ENCODE assay signal across 20 cellular contexts in the genomic region with DNA sequence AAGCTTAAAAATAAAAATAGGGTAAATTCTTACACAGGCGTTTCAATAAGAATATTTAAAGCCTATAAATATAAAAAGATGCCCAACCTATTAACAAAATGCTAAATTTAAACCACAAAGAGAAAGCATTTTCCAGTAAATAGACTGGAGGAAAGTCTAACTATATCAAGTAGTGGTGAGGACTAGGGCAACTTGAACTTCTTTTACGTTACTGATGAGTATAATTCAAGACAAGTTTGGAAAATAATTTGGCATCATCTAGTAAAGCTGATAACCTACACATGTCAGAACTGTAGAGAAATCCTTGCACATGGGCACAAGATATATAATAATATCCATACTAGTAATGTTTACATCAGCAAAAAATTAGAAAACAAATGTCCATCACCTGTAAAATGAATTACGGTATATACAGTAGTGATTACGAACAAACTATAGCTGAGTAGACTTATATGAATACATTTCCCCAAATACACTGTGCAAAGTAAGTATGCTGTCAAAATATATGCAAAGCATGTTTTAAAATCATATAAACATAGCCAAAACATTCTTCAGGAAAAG. TPM values are rescaled to one million over a fixed set of nuclear protein-coding genes. Genes with fewer than 3 reads are reported as not detected.
DNase-seq lines count a peak whose midpoint lies in the region; ATAC-seq, FAIRE-seq and TF ChIP-seq lines count a peak whose summit lies in the region.
"Had no signal": no experiment of that assay in that cellular context is flagged by ENCODE, and none has a peak within 500 bp of the region (broad histone marks: within the 10 kb centered on the region; RNA-seq: fewer than 3 reads in every experiment).

No MANE protein-coding gene starts in this region.

- H4K20me1 ChIP-seq in K562 (replicated peaks; ENCODE audit: control insufficient read depth, insufficient read depth, low read length) (no peaks in the 10 kb centered on the region), GM23248 (ENCODE audit: insufficient read depth) (no peaks in the 10 kb centered on the region)
- H4K20me1 ChIP-seq: BLaER1 treated with 17β-estradiol and CSF1 and Interleukin-3, amounts not matched to agents 10 nM and 100 nM had no signal

- H3F3A ChIP-seq in GM23248 (ENCODE audit: insufficient read depth) = peaks cover 28% of the 10 kb centered on the region

- DNase-seq in A549 (ENCODE audit: low read depth in 1 of 2, low spot score in 1 of 2) (no peak), K562 (ENCODE audit: extremely low read depth in 1 of 4, low spot score in 3 of 4) (no peak), occipital lobe (lab: John Stamatoyannopoulos, UW) (no peak), GM23248 (no peak)
- DNase-seq: 8988T; AML-193; Caco-2; Calu3; CD4-positive, alpha-beta T cell; CD8-positive, alpha-beta T cell; DMS79 treated with DMSO at 0.1 percent for 48 hours; GF-D8 had no signal

- H3K9me3 ChIP-seq in A549 = peaks cover 29% of the 10 kb centered on the region
- H3K9me3 ChIP-seq in HEK293 (ENCODE audit: control insufficient read depth, insufficient read depth, low read depth, low read length) = no peaks in the 10 kb centered on the region
- peaks cover 32% of the 10 kb centered on the region for H3K9me3 ChIP-seq in K562 (replicated peaks; ENCODE audit: control insufficient read depth, insufficient read depth, low read depth, low read length)
- no peaks in the 10 kb centered on the region for H3K9me3 ChIP-seq in GM23248 (ENCODE audit: low read depth)

- TF ChIP-seq RAD21 in A549 (conservative IDR thresholded peaks at IDR 0.05 in 1 of 2, IDR thresholded peaks at IDR 0.05 in 1 of 2) = no peak
- no peak for TF ChIP-seq RAD21 in K562 (CRISPR knock-in tag; conservative IDR thresholded peaks at IDR 0.05 in 1 of 2, IDR thresholded peaks at IDR 0.05 in 1 of 2)

- H3K36me3 ChIP-seq in HEK293 (ENCODE audit: control insufficient read depth in 2 of 2, insufficient read depth in 1 of 2, low read length in 2 of 2) (no peaks in the 10 kb centered on the region), K562 (ENCODE audit: control insufficient read depth, insufficient read depth, low read length) (peaks cover 32% of the 10 kb centered on the region), GM23248 (ENCODE audit: low read depth) (no peaks in the 10 kb centered on the region)
- H3K36me3 ChIP-seq: BLaER1 treated with 17β-estradiol and CSF1 and Interleukin-3, amounts not matched to agents 10 nM and 100 nM had no signal

- 45% methylated on average over 4 of the region's 4 CpGs for WGBS in A549 (ENCODE audit: missing lambda C conversion rate)
- 94% methylated on average over 4 of the region's 4 CpGs for WGBS in K562 (ENCODE audit: insufficient coverage, low coverage, missing lambda C conversion rate)
- WGBS in GM23248 (ENCODE audit: low coverage in 1 of 2, low lambda C conversion rate in 2 of 2, missing lambda C conversion rate in 2 of 2), 2 experiments = 78 to 88% methylated on average over 4 of the region's 4 CpGs

- no peaks in the 10 kb centered on the region for H3K9me1 ChIP-seq in K562 (ENCODE audit: control insufficient read depth, insufficient read depth, low read length)

- CTCF ChIA-PET in A549 (lab: Yijun Ruan, JAX) = no interaction called here
- CTCF ChIA-PET in HEK293 (lab: Yijun Ruan, JAX) = interaction anchor here (1.0 kb wide), 1 partner anchor 246 kb away, joined by 3 read pairs; no protein-coding TSS in a partner anchor
- CTCF ChIA-PET in K562 (lab: Yijun Ruan, JAX; ENCODE audit: low intra/inter-chr PET ratio) = no interaction called here

- TF ChIP-seq CTCF in A549 (IDR thresholded peaks at IDR 0.05) (no peak), HEK293 (tag by site-specific recombination; IDR thresholded peaks at IDR 0.05) (no peak), K562 (IDR thresholded peaks at IDR 0.05 in 2 of 3, conservative IDR thresholded peaks at IDR 0.05 in 1 of 3; ENCODE audit: insufficient read depth in 2 of 3, low read depth in 1 of 3, low read length in 3 of 3) (no peak)

- in situ Hi-C loops in K562 (cut with MboI) = no loop called here
- in situ Hi-C loops in GM23248 (cut with MboI) = no loop called here

- H3K4me2 ChIP-seq in A549 = no peak overlapping the region
- no peak overlapping the region for H3K4me2 ChIP-seq in K562 (ENCODE audit: insufficient read depth, low read length)
- H3K4me2 ChIP-seq in GM23248 (ENCODE audit: unreplicated experiment) = no peak overlapping the region
- H3K4me2 ChIP-seq: BLaER1 treated with 17β-estradiol and CSF1 and Interleukin-3, amounts not matched to agents 10 nM and 100 nM had no signal

- H3K79me2 ChIP-seq in K562 (ENCODE audit: control insufficient read depth, insufficient read depth, low read length) = no peaks in the 10 kb centered on the region
- H3K79me2 ChIP-seq in GM23248 (ENCODE audit: insufficient read depth) = no peaks in the 10 kb centered on the region

- H3K27me3 ChIP-seq in K562 (ENCODE audit: control insufficient read depth in 2 of 2, insufficient read depth in 2 of 2, low read length in 2 of 2) = no peaks in the 10 kb centered on the region; a peak in 1 of 5 replicates
- no peaks in the 10 kb centered on the region for H3K27me3 ChIP-seq in GM23248 (replicated peaks; ENCODE audit: insufficient read depth)

- H3K9me2 ChIP-seq in GM23248 (ENCODE audit: insufficient read depth) = no peaks in the 10 kb centered on the region

- TF ChIP-seq POLR2A in A549 (IDR thresholded peaks at IDR 0.05; ENCODE audit: low read length) = no peak
- TF ChIP-seq POLR2A in K562 (conservative IDR thresholded peaks at IDR 0.05) = no peak

- no peak for ATAC-seq in A549
- no peak for ATAC-seq in K562
- ATAC-seq: CD8-positive, alpha-beta T cell had no signal

- intact Hi-C loops in K562 (cut with micrococcal nuclease) = no loop called here

- no peak overlapping the region for H3K4me3 ChIP-seq in A549
- no peak overlapping the region for H3K4me3 ChIP-seq in HEK293 (ENCODE audit: low read depth, low read length)
- H3K4me3 ChIP-seq in K562 = no peak overlapping the region
- no peak overlapping the region for H3K4me3 ChIP-seq in GM23248
- H3K4me3 ChIP-seq: BLaER1 treated with 17β-estradiol and CSF1 and Interleukin-3, amounts not matched to agents 10 nM and 100 nM had no signal

- no peak overlapping the region for H3K27ac ChIP-seq in A549
- no peak overlapping the region for H3K27ac ChIP-seq in HEK293 (ENCODE audit: extremely low read depth, low read depth, low read length)
- no peak overlapping the region for H3K27ac ChIP-seq in K562 (ENCODE audit: extremely low read depth, low read depth, low read length)
- H3K27ac ChIP-seq in GM23248 = no peak overlapping the region
- H3K27ac ChIP-seq: BLaER1 treated with 17β-estradiol and CSF1 and Interleukin-3, amounts not matched to agents 10 nM and 100 nM; C4-2B had no signal

- no peaks in the 10 kb centered on the region for H3K4me1 ChIP-seq in A549
- no peaks in the 10 kb centered on the region for H3K4me1 ChIP-seq in HEK293 (ENCODE audit: control insufficient read depth, insufficient read depth, low read length)
- no peaks in the 10 kb centered on the region for H3K4me1 ChIP-seq in K562 (replicated peaks in 1 of 2; ENCODE audit: control insufficient read depth in 2 of 2, insufficient read depth in 2 of 2, low read length in 2 of 2)
- no peaks in the 10 kb centered on the region for H3K4me1 ChIP-seq in GM23248 (ENCODE audit: insufficient read depth)
- H3K4me1 ChIP-seq: BLaER1 treated with 17β-estradiol and CSF1 and Interleukin-3, amounts not matched to agents 10 nM and 100 nM; Caco-2 had no signal

- H2AFZ ChIP-seq in K562 (ENCODE audit: low read depth, low read length) (no peak overlapping the region), GM23248 (no peak overlapping the region)

- no peak for TF ChIP-seq EP300 in A549 (IDR thresholded peaks at IDR 0.05)
- TF ChIP-seq EP300 in K562 (IDR thresholded peaks at IDR 0.05; ENCODE audit: low read length) = no peak

- FAIRE-seq in A549 (lab: Jason Lieb, UNC) (no peak), K562 (lab: Jason Lieb, UNC) (no peak)
- FAIRE-seq: A204.1, D721Med, G401.6, GM12891, GM19239 had no signal

- H3K9ac ChIP-seq in K562 (ENCODE audit: insufficient read depth in 1 of 2, low read depth in 2 of 2, low read length in 2 of 2) (no peak overlapping the region), GM23248 (no peak overlapping the region)
- H3K9ac ChIP-seq: BLaER1 treated with 17β-estradiol and CSF1 and Interleukin-3, amounts not matched to agents 10 nM and 100 nM had no signal

- no TSS peak for BruUV-seq in K562 (replicated peaks; lab: Mats Ljungman, UMichigan)

- POLR2A ChIA-PET in A549 (lab: Yijun Ruan, JAX) = no interaction called here
- POLR2A ChIA-PET in HEK293 (lab: Yijun Ruan, JAX) = no interaction called here
- POLR2A ChIA-PET in K562 (lab: Yijun Ruan, JAX) = no interaction called here

TF ChIP-seq in A549, 52 proteins besides CTCF, POLR2A, EP300 and RAD21 (continues in another document):
- TF ChIP-seq MAFK (IDR thresholded peaks at IDR 0.05; ENCODE audit: partially characterized antibody) = peak; percentile 74

TF ChIP-seq in K562, 482 proteins besides CTCF, POLR2A, EP300 and RAD21 (continues in another document):
- no peak for TF ChIP-seq PRPF4 (IDR thresholded peaks at IDR 0.05; ENCODE audit: insufficient read depth, low read depth, low read length, poor library complexity, severe bottlenecking)

RNA-seq across cellular contexts. Expression of gene CRPPA, which starts 27.4 kb away (rescaled TPM):
- polyA plus RNA-seq in A549 (2011; rRNA removed) (0.58 and 0.88 TPM in 2 replicates), A549 (2017; fragmentation: RNase III; extraction: RNeasy Plus Mini Kit Qiagen cat#74134 plus additional on column Dnase treatment) (0.46 to 0.78 TPM (median 0.59 TPM) in 3 replicates), K562 (2011; rRNA removed) (5.5 and 7.8 TPM in 2 replicates), K562 (2014; fragmentation: Illumina TruSeq; extraction: Trizol) (4.2 and 4.3 TPM in 2 replicates), K562 (2014; fragmentation: Nextera tagmentation; extraction: Ambion mirVana) (1 to 10 TPM; 3.9 to 8.2 TPM), K562 (2014; rRNA removed) (3.4 and 5.1 TPM in 2 replicates), GM23248 (2016; fragmentation: Nextera tagmentation; extraction: Ambion mirVana) (1.8 TPM in 2 replicates)
- 0.17 and 0.21 TPM in 2 replicates for polyA plus RNA-seq in A549 (2012; cell fraction: cytosol; rRNA removed)
- polyA plus RNA-seq in A549 (2012; cell fraction: nucleus; rRNA removed) = 0.11 and 0.18 TPM in 2 replicates
- polyA minus RNA-seq in A549 (2011; rRNA and poly(A)+ RNA removed) = 0.68 and 1.6 TPM in 2 replicates
- 7.4 and 19.6 TPM in 2 replicates for total RNA-seq in K562 (2011; cell fraction: chromatin; rRNA removed; ENCODE audit: low replicate concordance)
- 3.8 and 3.9 TPM in 2 replicates for total RNA-seq in K562 (2011; cell fraction: nucleolus; rRNA removed)
- 8.7 and 16.9 TPM in 2 replicates for total RNA-seq in K562 (2011; cell fraction: nucleoplasm; rRNA removed)
- total RNA-seq in K562 (2014; rRNA removed) (5.9 and 6.6 TPM in 2 replicates), K562 (2014; rRNA removed; fragmentation: Illumina TruSeq; extraction: Trizol) (8.0 and 11.1 TPM in 2 replicates), K562 (2015; rRNA removed; fragmentation: Illumina TruSeq; extraction: Trizol) (13.3 and 14.4 TPM in 2 replicates), K562 (2021) (8.6 and 9.1 TPM in 2 replicates), occipital lobe (9.5 TPM)
- polyA plus RNA-seq in K562 (2011; cell fraction: cytosol; rRNA removed) = 1.6 and 2.5 TPM in 2 replicates
- polyA plus RNA-seq in K562 (2011; cell fraction: nucleus; rRNA removed) = 3.8 and 3.9 TPM in 2 replicates
- polyA plus RNA-seq in K562 (2012) = 7.4 and 8.8 TPM in 2 replicates
- polyA minus RNA-seq in K562 (2011; rRNA and poly(A)+ RNA removed) = 15.2 and 16.9 TPM in 2 replicates
- 4.2 and 4.9 TPM in 2 replicates for polyA minus RNA-seq in K562 (2011; cell fraction: cytosol; rRNA and poly(A)+ RNA removed)
- 16.7 and 18.3 TPM in 2 replicates for polyA minus RNA-seq in K562 (2011; cell fraction: nucleus; rRNA and poly(A)+ RNA removed)
- 1.8 and 3.8 TPM in 2 replicates for total RNA-seq in GM23248 (2014; rRNA removed; shearing (Covaris generic))
